1 cellular context compared by ENCODE assay signal in the genomic region with DNA sequence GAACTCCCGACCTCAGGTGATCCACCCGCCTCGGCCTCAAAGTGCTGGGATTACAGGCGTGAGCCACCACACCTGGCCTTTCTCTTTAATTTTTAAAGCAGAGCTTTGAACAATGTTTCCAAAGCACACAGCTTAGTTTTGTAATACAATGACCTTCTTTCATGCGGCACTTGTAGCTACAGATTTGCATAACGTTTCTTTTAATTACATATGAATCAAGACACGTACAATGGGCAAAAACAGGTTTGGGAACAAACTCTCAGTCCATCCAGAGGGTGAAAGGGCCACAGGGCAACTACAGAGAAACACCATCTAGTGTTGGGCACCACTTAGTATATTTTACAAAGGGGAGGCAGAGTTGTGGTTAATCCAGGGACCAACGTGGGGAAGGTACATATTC.
TF ChIP-seq lines count a peak whose summit lies in the region.

No MANE protein-coding gene starts in this region.

TF ChIP-seq in GM23338, 12 proteins besides CTCF, POLR2A, EP300 and RAD21:
- TF ChIP-seq, protein P1, sequence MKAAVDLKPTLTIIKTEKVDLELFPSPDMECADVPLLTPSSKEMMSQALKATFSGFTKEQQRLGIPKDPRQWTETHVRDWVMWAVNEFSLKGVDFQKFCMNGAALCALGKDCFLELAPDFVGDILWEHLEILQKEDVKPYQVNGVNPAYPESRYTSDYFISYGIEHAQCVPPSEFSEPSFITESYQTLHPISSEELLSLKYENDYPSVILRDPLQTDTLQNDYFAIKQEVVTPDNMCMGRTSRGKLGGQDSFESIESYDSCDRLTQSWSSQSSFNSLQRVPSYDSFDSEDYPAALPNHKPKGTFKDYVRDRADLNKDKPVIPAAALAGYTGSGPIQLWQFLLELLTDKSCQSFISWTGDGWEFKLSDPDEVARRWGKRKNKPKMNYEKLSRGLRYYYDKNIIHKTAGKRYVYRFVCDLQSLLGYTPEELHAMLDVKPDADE (IDR thresholded peaks at IDR 0.05) = no peak
- TF ChIP-seq EZH2 (IDR thresholded peaks at IDR 0.05; ENCODE audit: low read depth, unreplicated experiment) (no peak), JUNB (IDR thresholded peaks at IDR 0.05; ENCODE audit: unreplicated experiment) (no peak), POLR2AphosphoS5 (IDR thresholded peaks at IDR 0.05; ENCODE audit: low read depth) (no peak), STAT1 (IDR thresholded peaks at IDR 0.05; ENCODE audit: unreplicated experiment) (no peak), CREB1 (CRISPR knock-in tag; IDR thresholded peaks at IDR 0.05; ENCODE audit: low read depth) (no peak)
